In genomic region chr15:100341662-100342560, GRCh38 we compare ENCODE assay signal across 8 cellular contexts. TPM values are rescaled to one million over a fixed set of nuclear protein-coding genes. Genes with fewer than 3 reads are reported as not detected.
DNase-seq lines count a peak whose midpoint lies in the region; ATAC-seq, FAIRE-seq and TF ChIP-seq lines count a peak whose summit lies in the region.

ADAMTS17 (minus strand) TSS chr15:100341975; CDS start chr15:100341899, 76 bp downstream.

- dilution Hi-C loops in keratinocyte (cut with MboI; ENCODE audit: extremely low pct_ligation_motif_present, low sequenced_read_pairs) = no loop called here

- peak; percentile 99 for ATAC-seq in HG02870 (IDR thresholded peaks at IDR 0.05; ENCODE audit: unreplicated experiment)

- no peaks in the 10 kb centered on the region for H3K9me3 ChIP-seq in keratinocyte (ENCODE audit: control insufficient read depth, low read depth, low read length)

- H3K36me3 ChIP-seq in keratinocyte (ENCODE audit: control insufficient read depth in 2 of 2, extremely low read depth in 1 of 2, insufficient read depth in 2 of 2, low read length in 2 of 2) = no peaks in the 10 kb centered on the region

- peaks cover 14% of the 10 kb centered on the region for H3K27me3 ChIP-seq in keratinocyte (ENCODE audit: control insufficient read depth, extremely low read depth, insufficient read depth, low read length)

- no peaks in the 10 kb centered on the region for H3K4me1 ChIP-seq in keratinocyte (ENCODE audit: control insufficient read depth, extremely low read depth, insufficient read depth, low read length)

- H3K4me3 ChIP-seq in GM12875 (ENCODE audit: low read depth, low read length) (no peak within 1 kb of the TSS), keratinocyte (ENCODE audit: control insufficient read depth in 2 of 3, extremely low read depth in 1 of 3, insufficient read depth in 2 of 3, low read depth in 1 of 3, low read length in 3 of 3) (peak within 1 kb of the TSS; percentile 56 to 71 (median 58))

- no peaks in the 10 kb centered on the region for H4K20me1 ChIP-seq in keratinocyte (ENCODE audit: control insufficient read depth, extremely low read depth, insufficient read depth, low read length)

- peak; percentile 75 for TF ChIP-seq CTCF in GM12875 (IDR thresholded peaks at IDR 0.05; ENCODE audit: borderline replicate concordance, insufficient read depth, low read depth, low read length)
- TF ChIP-seq CTCF in keratinocyte (optimal IDR thresholded peaks at IDR 0.05 in 1 of 3, IDR thresholded peaks at IDR 0.05 in 1 of 3, conservative IDR thresholded peaks at IDR 0.05 in 1 of 3; ENCODE audit: extremely low read depth in 1 of 3, insufficient read depth in 2 of 3, low read length in 3 of 3) = peak; percentile 79 to 96 (median 87)

- peak; percentile 93 for FAIRE-seq in keratinocyte (lab: Jason Lieb, UNC)

- peak within 1 kb of the TSS; percentile 53 for H3K4me2 ChIP-seq in keratinocyte (ENCODE audit: control insufficient read depth, extremely low read depth, insufficient read depth, low read depth, low read length)

- peak; percentile 94 to 95 for DNase-seq in NCI-H2081 (lab: John Stamatoyannopoulos, UW)
- DNase-seq in activated CD4-positive, alpha-beta T cell treated with anti-CD3 and anti-CD28 coated beads for 1 hour = peak; percentile 90
- peak; percentile 94 for DNase-seq in cerebellum (ENCODE audit: low spot score)
- DNase-seq in keratinocyte (ENCODE audit: low read depth, low spot score) = peak; percentile 73
- DNase-seq in stimulated activated CD4-positive, alpha-beta T cell treated with anti-CD3 and anti-CD28 coated beads, Interleukin-12 subunit alpha, Interleukin-12 subunit beta, amount 100 ng/mL, for 4 hours = peak; percentile 91
- no peak for DNase-seq in NCI-H510A (lab: John Stamatoyannopoulos, UW)

- peak within 1 kb of the TSS; percentile 87 for H2AFZ ChIP-seq in keratinocyte (ENCODE audit: control insufficient read depth, low read length)

- H3K27ac ChIP-seq in keratinocyte (ENCODE audit: control insufficient read depth, insufficient read depth, low read length) = no peak within 1 kb of the TSS

- H3K9ac ChIP-seq in keratinocyte (ENCODE audit: control insufficient read depth, extremely low read depth, insufficient read depth, low read length) = peak within 1 kb of the TSS; percentile 32

- H3K9me1 ChIP-seq in keratinocyte (ENCODE audit: control insufficient read depth, extremely low read depth, insufficient read depth, low read length) = no peaks in the 10 kb centered on the region

- H3K79me2 ChIP-seq in keratinocyte (ENCODE audit: control insufficient read depth, insufficient read depth, low read length) = no peaks in the 10 kb centered on the region

RNA-seq across cellular contexts. Expression of gene ADAMTS17, which starts in this region (rescaled TPM):
- 4.4 TPM for total RNA-seq in cerebellum
- 0.18 to 0.40 TPM (median 0.18 TPM) in 3 replicates for polyA plus RNA-seq in keratinocyte
- 1.8 TPM for polyA plus RNA-seq in keratinocyte (2011; ENCODE audit: low read depth)
- 0.05 and 0.15 TPM in 2 replicates for polyA plus RNA-seq in keratinocyte (2011; cell fraction: cytosol; rRNA removed)
- polyA plus RNA-seq in keratinocyte (2011; cell fraction: nucleus; rRNA removed) = 0.40 and 0.57 TPM in 2 replicates
- polyA plus RNA-seq in keratinocyte (2012; ENCODE audit: low replicate concordance) = 0.28 and 1.8 TPM in 2 replicates
- 0.48 TPM in 1 of 3 replicates, not detected in the others for polyA minus RNA-seq in keratinocyte
- polyA minus RNA-seq in keratinocyte (2011; cell fraction: cytosol; rRNA and poly(A)+ RNA removed) = not detected
- polyA minus RNA-seq in keratinocyte (2011; cell fraction: nucleus; rRNA and poly(A)+ RNA removed) = 1.2 and 3.0 TPM in 2 replicates
